In genomic region chr2:154459286-154459685, GRCh38 we compare ENCODE assay signal across 24 cellular contexts.
"Had no signal": no experiment of that assay in that cellular context is flagged by ENCODE, and none has a peak within 500 bp of the region (broad histone marks: within the 10 kb centered on the region; RNA-seq: fewer than 3 reads in every experiment).

No MANE protein-coding gene starts in this region.

- H3K36me3 ChIP-seq: colonic mucosa, esophagus muscularis mucosa, esophagus squamous epithelium, gastrocnemius medialis, gastroesophageal sphincter, heart left ventricle, heart right ventricle had no signal

- H3K4me3 ChIP-seq: colonic mucosa, coronary artery, dorsolateral prefrontal cortex, esophagus muscularis mucosa, esophagus squamous epithelium, gastrocnemius medialis, gastroesophageal sphincter, heart left ventricle, heart right ventricle had no signal

- DNase-seq: colonic mucosa; cortex of kidney; dermis blood vessel endothelial cell; dorsolateral prefrontal cortex; effector CD4-positive, alpha-beta T cell; effector CD8-positive, alpha-beta T cell; effector memory CD4-positive, alpha-beta T cell; effector memory CD8-positive, alpha-beta T cell; endodermal cell; erythroblast; esophagus squamous epithelium; foreskin fibroblast; foreskin keratinocyte; foreskin melanocyte; gastrocnemius medialis; glutamatergic neuron; head of caudate nucleus; heart left ventricle; heart right ventricle had no signal

- ATAC-seq: effector memory CD8-positive, alpha-beta T cell; esophagus mucosa; foreskin keratinocyte; gastrocnemius medialis; gastroesophageal sphincter; heart left ventricle; heart right ventricle had no signal

- H3K9me3 ChIP-seq: colonic mucosa, esophagus muscularis mucosa, esophagus squamous epithelium, gastrocnemius medialis, gastroesophageal sphincter, heart left ventricle, heart right ventricle had no signal

- H3K27me3 ChIP-seq: colonic mucosa, dorsolateral prefrontal cortex, esophagus muscularis mucosa, esophagus squamous epithelium, foreskin keratinocyte, gastrocnemius medialis, gastroesophageal sphincter, heart left ventricle, heart right ventricle had no signal

- H3K4me1 ChIP-seq: colonic mucosa, esophagus squamous epithelium, foreskin keratinocyte, gastroesophageal sphincter had no signal

- H3K27ac ChIP-seq: colonic mucosa, coronary artery, dorsolateral prefrontal cortex, epithelial cell of prostate, esophagus muscularis mucosa, esophagus squamous epithelium, foreskin keratinocyte, gastrocnemius medialis, gastroesophageal sphincter, heart left ventricle, heart right ventricle had no signal
